Comparison of ENCODE assay signal across 8 cellular contexts in the genomic region with DNA sequence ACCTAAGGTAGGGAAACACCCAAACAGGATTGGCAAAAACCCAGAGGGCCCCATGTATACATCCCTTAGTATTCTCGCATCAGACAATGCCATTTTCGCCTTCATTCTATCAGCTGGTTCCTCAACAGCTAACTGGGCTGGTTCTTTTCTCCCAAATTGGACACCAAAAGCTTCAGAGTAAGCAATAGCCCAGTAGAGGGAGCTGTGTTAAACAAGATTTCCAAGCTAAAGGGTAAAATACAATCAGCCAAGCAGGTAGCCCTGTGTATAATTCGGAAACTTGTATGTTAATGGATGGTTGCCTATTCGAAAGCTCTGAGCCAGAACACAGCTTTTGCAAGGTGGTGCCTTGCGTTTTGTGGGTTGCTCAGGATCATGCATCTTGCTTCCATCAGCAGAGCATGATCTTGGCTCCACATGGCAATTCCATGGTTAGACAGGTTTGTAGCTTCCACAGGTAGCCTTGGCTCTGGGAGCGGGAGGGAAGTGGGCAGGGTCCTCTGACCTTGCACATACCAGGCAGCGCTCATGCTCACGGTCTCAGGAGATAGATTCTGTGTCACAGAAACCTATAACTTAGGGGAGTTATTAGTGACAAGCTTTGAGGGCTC.
A peak's percentile ranks its signal among the peaks of the same experiment; 100 is the strongest.
DNase-seq lines count a peak whose midpoint lies in the region; ATAC-seq and TF ChIP-seq lines count a peak whose summit lies in the region.

No MANE protein-coding gene starts in this region.

- H3K4me1 ChIP-seq in psoas muscle, result peaks cover 10% of the 10 kb centered on the region

- no peaks in the 10 kb centered on the region for H3K27me3 ChIP-seq in psoas muscle (ENCODE audit: insufficient read depth in 3 of 3, low read length in 2 of 3)

- WGBS in psoas muscle, 3 donors, result 65 to 80% (median 69%) methylated on average over 8 of the region's 8 CpGs

- DNase-seq in NOMO-1 treated with DMSO at 0.1 percent for 48 hours (lab: John Stamatoyannopoulos, UW; ENCODE audit: unreplicated experiment), result peak; percentile 24
- no peak for DNase-seq in NOMO-1 treated with dmso at 0.1 percent for 144 hours (lab: John Stamatoyannopoulos, UW; ENCODE audit: unreplicated experiment)
- DNase-seq in RPMI7951 (ENCODE audit: low read depth), result peak; percentile 68
- peak; percentile 61 for DNase-seq in fibroblast of the conjunctiva (ENCODE audit: low read depth)
- no peak for DNase-seq in psoas muscle
- no peak for DNase-seq in posterior cingulate gyrus
- no peak for DNase-seq in DMS79 treated with DMSO at 0.1 percent for 48 hours (lab: John Stamatoyannopoulos, UW)

- TF ChIP-seq CTCF in psoas muscle (IDR thresholded peaks at IDR 0.05), result peak; percentile 41

- H3K4me3 ChIP-seq in psoas muscle, result no peak overlapping the region

- no peaks in the 10 kb centered on the region for H3K9me3 ChIP-seq in psoas muscle

- intact Hi-C loops in psoas muscle (cut with DNase I) (loop anchor here in 1 of 2 donors (5.0 to 10.0 kb wide), 2 partner anchors 198 to 511 kb away; no protein-coding TSS in a partner anchor), posterior cingulate gyrus (cut with DNase I) (loop anchor here (5.0 kb wide), 3 partner anchors 96 to 511 kb away; no protein-coding TSS in a partner anchor)

- ATAC-seq in HG03432 (IDR thresholded peaks at IDR 0.05; ENCODE audit: unreplicated experiment) (peak; percentile 24), psoas muscle (peak in 1 of 4 donors; percentile 36)

- H3K27ac ChIP-seq in psoas muscle, result no peak overlapping the region

- H3K36me3 ChIP-seq in psoas muscle (ENCODE audit: insufficient read depth in 1 of 2, low read depth in 1 of 2), result no peaks in the 10 kb centered on the region

Comparison
In these comparisons a context has a peak if more than half of its experiments do, and no peak if none do; other contexts are left out.
1. DNase-seq: peak in NOMO-1 treated with DMSO at 0.1 percent for 48 hours (single experiment), RPMI7951 (single experiment) and fibroblast of the conjunctiva (single experiment); none in NOMO-1 treated with dmso at 0.1 percent for 144 hours (single experiment), psoas muscle (0 of 2), posterior cingulate gyrus (0 of 10) and DMS79 treated with DMSO at 0.1 percent for 48 hours (single experiment).